10 cellular contexts compared by ENCODE assay signal in the genomic region with DNA sequence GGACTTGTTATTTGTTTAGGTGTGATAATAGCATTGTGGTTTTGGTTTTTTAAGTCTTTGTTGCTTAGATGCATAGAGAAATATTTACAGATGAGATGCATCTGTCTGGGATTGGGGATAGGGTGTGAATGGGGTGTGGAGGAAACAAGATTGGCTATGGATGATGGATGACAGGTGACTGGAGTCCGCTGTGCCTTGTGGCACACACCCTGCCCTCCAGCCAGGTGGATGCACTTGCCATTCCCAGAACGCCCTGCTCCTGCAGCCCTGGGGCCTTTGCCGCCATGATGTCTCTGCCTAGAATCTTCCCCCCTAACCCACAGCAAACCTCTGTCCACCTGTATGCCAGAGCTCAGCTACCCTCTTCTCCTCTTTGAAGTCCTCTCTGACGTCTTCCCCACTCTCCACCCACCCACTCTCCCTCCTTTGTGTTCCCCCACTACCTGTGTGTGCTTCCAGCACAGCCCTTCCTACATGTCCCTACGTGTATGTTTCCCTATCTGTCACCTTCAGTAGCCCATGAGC. TPM values are rescaled to one million over a fixed set of nuclear protein-coding genes. Genes with fewer than 3 reads are reported as not detected.
DNase-seq lines count a peak whose midpoint lies in the region; ATAC-seq and TF ChIP-seq lines count a peak whose summit lies in the region.
"Had no signal": no experiment of that assay in that cellular context is flagged by ENCODE, and none has a peak within 500 bp of the region (broad histone marks: within the 10 kb centered on the region; RNA-seq: fewer than 3 reads in every experiment).

No MANE protein-coding gene starts in this region.

- H3K9me3 Mint-ChIP-seq in CD4-positive, alpha-beta T cell = no peaks in the 10 kb centered on the region

- peaks cover 2% of the 10 kb centered on the region for H3K4me1 ChIP-seq in prostate gland (replicated peaks)

- H3K27me3 Mint-ChIP-seq in CD4-positive, alpha-beta T cell = no peaks in the 10 kb centered on the region
- peaks cover 38% of the 10 kb centered on the region for H3K27me3 Mint-ChIP-seq in T-helper 17 cell

- POLR2A ChIA-PET in CD4-positive, alpha-beta T cell (lab: Charles Lee) = interaction anchor here (0.7 kb wide), 1 partner anchor 28 kb away, joined by 4 read pairs; no protein-coding TSS in a partner anchor

- intact Hi-C loops in CD4-positive, alpha-beta T cell (cut with DNase I, micrococcal nuclease) = loop anchor here (1.0 to 2.0 kb wide), 2 partner anchors 254 to 349 kb away; no protein-coding TSS in a partner anchor
- intact Hi-C loops in prostate gland (cut with DNase I) = loop anchor here (5.0 kb wide), 2 partner anchors 349 to 444 kb away; no protein-coding TSS in a partner anchor

- no peaks in the 10 kb centered on the region for H3K9me3 ChIP-seq in CD4-positive, alpha-beta T cell (ENCODE audit: control insufficient read depth, low read length)
- H3K9me3 ChIP-seq in T-helper 17 cell (ENCODE audit: control insufficient read depth, low read length, poor library complexity, severe bottlenecking) (no peaks in the 10 kb centered on the region), prostate gland (no peaks in the 10 kb centered on the region)

- TF ChIP-seq POLR2A in prostate gland (IDR thresholded peaks at IDR 0.05) = no peak

- peaks cover 23% of the 10 kb centered on the region for H3K4me1 Mint-ChIP-seq in CD4-positive, alpha-beta T cell (ENCODE audit: low read depth)
- peaks cover 18% of the 10 kb centered on the region for H3K4me1 Mint-ChIP-seq in T-helper 17 cell

- DNase-seq in CD4-positive, alpha-beta T cell = no peak
- DNase-seq in H7 (peak; percentile 39), T-helper 17 cell (no peak), mesenteric fat pad (ENCODE audit: low spot score) (peak; percentile 77), prostate gland (ENCODE audit: low spot score) (no peak)
- no peak for DNase-seq in stimulated activated CD4-positive, alpha-beta T cell treated with anti-CD3 and anti-CD28 coated beads, Interleukin-4, amount 100 ng/mL, for 24 hours

- H3K27me3 ChIP-seq in CD4-positive, alpha-beta T cell (ENCODE audit: control insufficient read depth, insufficient read depth, low read length) = no peaks in the 10 kb centered on the region
- H3K27me3 ChIP-seq in H7 (ENCODE audit: control insufficient read depth, insufficient read depth, low read length) = peaks cover 4% of the 10 kb centered on the region
- no peaks in the 10 kb centered on the region for H3K27me3 ChIP-seq in prostate gland (replicated peaks; ENCODE audit: insufficient read depth)
- H3K27me3 ChIP-seq: cardiac muscle cell had no signal

- TF ChIP-seq CTCF in CD4-positive, alpha-beta T cell (IDR thresholded peaks at IDR 0.05) = no peak
- no peak for TF ChIP-seq CTCF in prostate gland (IDR thresholded peaks at IDR 0.05)

- H3K27ac ChIP-seq in CD4-positive, alpha-beta T cell (ENCODE audit: low read depth, low read length) = no peak overlapping the region
- no peak overlapping the region for H3K27ac ChIP-seq in prostate gland
- H3K27ac ChIP-seq: cardiac muscle cell, HL-60 had no signal

- 74% methylated on average over 5 of the region's 5 CpGs for WGBS in prostate gland

- no peak for ATAC-seq in CD4-positive, alpha-beta T cell (ENCODE audit: poor library complexity)
- ATAC-seq in T-helper 17 cell = no peak
- no peak for ATAC-seq in GM21723 (IDR thresholded peaks at IDR 0.05; ENCODE audit: unreplicated experiment)
- no peak for ATAC-seq in HG02623 (IDR thresholded peaks at IDR 0.05; ENCODE audit: unreplicated experiment)

- no peak overlapping the region for H3K27ac Mint-ChIP-seq in CD4-positive, alpha-beta T cell
- H3K27ac Mint-ChIP-seq in T-helper 17 cell = no peak overlapping the region

- peak overlapping the region; percentile 38 for H3K4me3 Mint-ChIP-seq in CD4-positive, alpha-beta T cell
- peak overlapping the region; percentile 87 for H3K4me3 Mint-ChIP-seq in T-helper 17 cell

- no peaks in the 10 kb centered on the region for H3K36me3 Mint-ChIP-seq in CD4-positive, alpha-beta T cell (ENCODE audit: low read depth)
- no peaks in the 10 kb centered on the region for H3K36me3 Mint-ChIP-seq in T-helper 17 cell (ENCODE audit: low read depth)

- H3K4me3 ChIP-seq in H7 (ENCODE audit: insufficient read depth, low read depth, low read length) (no peak overlapping the region), prostate gland (no peak overlapping the region)
- H3K4me3 ChIP-seq: cardiac muscle cell had no signal

- no peaks in the 10 kb centered on the region for H3K36me3 ChIP-seq in H7 (replicated peaks; ENCODE audit: control insufficient read depth, insufficient read depth, low read length)
- no peaks in the 10 kb centered on the region for H3K36me3 ChIP-seq in prostate gland
- H3K36me3 ChIP-seq: cardiac muscle cell had no signal

- CTCF ChIA-PET in CD4-positive, alpha-beta T cell (lab: Charles Lee) = interaction anchor here (1.2 to 2.0 kb wide), 10 partner anchors 8 to 255 kb away, joined by 3 to 18 read pairs (median 4); no protein-coding TSS in a partner anchor

RNA-seq across cellular contexts. Expression of a gene that starts 54.7 kb away (rescaled TPM):
- 1 to 10 TPM in 1 of 2 experiments, under 1 TPM in 1; 0.30 to 1.2 TPM for total RNA-seq in CD4-positive, alpha-beta T cell
- 1.0 and 1.2 TPM in 2 replicates for total RNA-seq in H7 (2014; rRNA removed; shearing (Covaris generic))
- 1 to 10 TPM in 1 of 2 donors, under 1 TPM in 1; 0.57 to 2.1 TPM for total RNA-seq in T-helper 17 cell
- 34.1 TPM for total RNA-seq in mesenteric fat pad
- total RNA-seq in prostate gland = 1 to 10 TPM; 4.1 to 9.3 TPM

Comparison
In these comparisons a context has a peak if more than half of its experiments do, and no peak if none do; other contexts are left out.
1. DNase-seq: peak in H7 (single experiment) and mesenteric fat pad (single experiment); none in CD4-positive, alpha-beta T cell (0 of 10), T-helper 17 cell (0 of 3), stimulated activated CD4-positive, alpha-beta T cell treated with anti-CD3 and anti-CD28 coated beads, Interleukin-4, amount 100 ng/mL, for 24 hours (single experiment) and prostate gland (single experiment).